Comparison of ENCODE assay signal across 18 cellular contexts in the genomic region with DNA sequence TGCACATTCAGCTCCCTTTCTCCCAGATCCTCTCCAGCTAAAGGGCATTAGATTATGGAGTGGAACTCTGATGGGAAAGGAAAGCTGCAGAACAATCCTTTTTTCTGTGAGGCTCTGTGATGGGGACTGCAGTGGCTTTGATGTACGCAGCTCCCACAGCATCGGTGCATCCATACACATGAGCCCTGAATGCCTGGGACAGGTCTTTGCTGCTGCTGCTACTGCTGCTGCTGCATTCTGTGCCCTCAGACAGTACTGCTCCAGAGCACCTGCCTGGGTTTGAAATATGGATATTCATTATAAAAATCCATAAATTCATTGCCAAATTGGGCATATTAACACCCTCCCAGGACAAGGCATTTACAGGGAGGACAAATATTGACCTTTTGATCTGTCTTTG.
"Had no signal": no experiment of that assay in that cellular context is flagged by ENCODE, and none has a peak within 500 bp of the region (broad histone marks: within the 10 kb centered on the region; RNA-seq: fewer than 3 reads in every experiment).

No MANE protein-coding gene starts in this region.

- DNase-seq: colonic mucosa; dermis blood vessel endothelial cell; effector CD4-positive, alpha-beta T cell; endodermal cell; erythroblast; foreskin melanocyte; heart left ventricle; hippocampal formation; kidney glomerular epithelial cell; naive thymus-derived CD4-positive, alpha-beta T cell; nephron progenitor cell; posterior cingulate gyrus; sigmoid colon; stimulated activated naive CD4-positive, alpha-beta T cell treated with Interleukin-2 at 50 U/mL for 16 hours; thyroid gland had no signal

- FAIRE-seq: endothelial cell of umbilical vein, islet of Langerhans, urothelium cell line had no signal
